In genomic region chr9:127333326-127334064, GRCh38 we compare ENCODE assay signal across 1 cellular context.
TF ChIP-seq lines count a peak whose summit lies in the region.

No MANE protein-coding gene starts in this region.

TF ChIP-seq in IMR-90, 13 proteins besides CTCF, POLR2A, EP300 and RAD21 (continued from another document):
- TF ChIP-seq, protein P1, sequence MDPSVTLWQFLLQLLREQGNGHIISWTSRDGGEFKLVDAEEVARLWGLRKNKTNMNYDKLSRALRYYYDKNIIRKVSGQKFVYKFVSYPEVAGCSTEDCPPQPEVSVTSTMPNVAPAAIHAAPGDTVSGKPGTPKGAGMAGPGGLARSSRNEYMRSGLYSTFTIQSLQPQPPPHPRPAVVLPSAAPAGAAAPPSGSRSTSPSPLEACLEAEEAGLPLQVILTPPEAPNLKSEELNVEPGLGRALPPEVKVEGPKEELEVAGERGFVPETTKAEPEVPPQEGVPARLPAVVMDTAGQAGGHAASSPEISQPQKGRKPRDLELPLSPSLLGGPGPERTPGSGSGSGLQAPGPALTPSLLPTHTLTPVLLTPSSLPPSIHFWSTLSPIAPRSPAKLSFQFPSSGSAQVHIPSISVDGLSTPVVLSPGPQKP (IDR thresholded peaks at IDR 0.05; ENCODE audit: borderline replicate concordance, low read depth, low read length): no peak
- TF ChIP-seq MXI1 (IDR thresholded peaks at IDR 0.05; ENCODE audit: borderline replicate concordance, low read depth, low read length): no peak
- TF ChIP-seq BHLHE40 (IDR thresholded peaks at IDR 0.05; ENCODE audit: low read depth, low read length): no peak
- TF ChIP-seq FOS (IDR thresholded peaks at IDR 0.05; ENCODE audit: low read depth, low read length): no peak
- TF ChIP-seq MAFK (IDR thresholded peaks at IDR 0.05; ENCODE audit: low read depth, low read length): no peak
- TF ChIP-seq CHD1 (IDR thresholded peaks at IDR 0.05; ENCODE audit: low read depth, low read length): no peak
- no peak for TF ChIP-seq CEBPB (IDR thresholded peaks at IDR 0.05; ENCODE audit: low read depth, low read length)
- TF ChIP-seq RCOR1 (IDR thresholded peaks at IDR 0.05; ENCODE audit: insufficient replicate concordance, low read length): no peak
